16 cellular contexts compared by ENCODE assay signal in the genomic region with DNA sequence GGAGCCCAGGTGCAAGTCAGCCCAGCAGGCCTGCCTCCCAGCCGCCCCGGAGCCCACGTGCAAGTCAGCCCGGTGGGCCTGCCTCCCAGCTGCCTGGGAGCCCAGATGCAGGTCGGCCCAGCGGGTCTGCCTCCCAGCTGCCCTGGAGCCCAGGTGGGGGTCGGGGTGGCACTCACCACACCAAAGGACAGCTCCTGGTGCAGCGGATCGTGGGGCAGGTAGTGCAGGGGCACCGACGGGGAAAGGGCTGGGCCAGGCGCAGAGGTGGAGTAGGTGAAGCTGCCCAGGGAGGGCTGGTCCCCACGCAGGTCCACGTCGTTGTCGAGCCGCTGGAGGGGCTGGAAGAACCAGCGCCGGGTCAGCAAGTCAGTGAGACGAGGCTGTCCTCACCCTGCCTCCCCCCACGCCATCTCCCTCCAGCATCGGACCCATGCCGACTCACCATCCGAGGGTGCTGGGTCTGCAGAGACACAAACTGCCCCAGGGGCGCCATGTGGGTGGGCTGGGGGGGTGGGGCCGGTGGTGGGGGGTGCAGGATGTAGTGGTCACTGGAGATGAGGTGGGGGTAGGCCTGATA. TPM values are rescaled to one million over a fixed set of nuclear protein-coding genes. Genes with fewer than 3 reads are reported as not detected.
DNase-seq lines count a peak whose midpoint lies in the region; ATAC-seq and TF ChIP-seq lines count a peak whose summit lies in the region.
"Had no signal": no experiment of that assay in that cellular context is flagged by ENCODE, and none has a peak within 500 bp of the region (broad histone marks: within the 10 kb centered on the region; RNA-seq: fewer than 3 reads in every experiment).

No MANE protein-coding gene starts in this region.

- H3K27me3 ChIP-seq in AG04450 (ENCODE audit: control insufficient read depth, insufficient read depth, low read length), result no peaks in the 10 kb centered on the region
- no peaks in the 10 kb centered on the region for H3K27me3 ChIP-seq in GM06990 (replicated peaks; ENCODE audit: control insufficient read depth, insufficient read depth, low read length)
- H3K27me3 ChIP-seq: BE2C had no signal

- no peak for TF ChIP-seq CTCF in AG04450 (IDR thresholded peaks at IDR 0.05; ENCODE audit: low read depth, low read length)
- TF ChIP-seq CTCF in GM06990 (IDR thresholded peaks at IDR 0.05; ENCODE audit: insufficient read depth, low read length, poor library complexity, severe bottlenecking), result no peak
- no peak for TF ChIP-seq CTCF in natural killer cell (IDR thresholded peaks at IDR 0.05)

- peaks cover 20% of the 10 kb centered on the region for H3K4me1 Mint-ChIP-seq in activated T-helper 17 cell treated with anti-CD3 and anti-CD28 coated beads, Interleukin-2, amount 50 U/mL, for 72 hours
- peaks cover 36 to 58% of the 10 kb centered on the region in 2 donors for H3K4me1 Mint-ChIP-seq in natural killer cell

- H3K4me3 Mint-ChIP-seq in activated T-helper 17 cell treated with anti-CD3 and anti-CD28 coated beads, Interleukin-2, amount 50 U/mL, for 72 hours, result peak overlapping the region; percentile 78
- peak overlapping the region; percentile 89 for H3K4me3 Mint-ChIP-seq in natural killer cell

- peaks cover 41% of the 10 kb centered on the region for H3K36me3 ChIP-seq in GM06990 (ENCODE audit: control insufficient read depth, insufficient read depth, low read length)

- POLR2A ChIA-PET in AG04450 (lab: Yijun Ruan, JAX), result no interaction called here

- ATAC-seq in activated T-helper 17 cell treated with anti-CD3 and anti-CD28 coated beads, Interleukin-2, amount 50 U/mL, for 72 hours (replicated peaks), result no peak
- ATAC-seq in natural killer cell, result no peak

- H3K27ac Mint-ChIP-seq in activated T-helper 17 cell treated with anti-CD3 and anti-CD28 coated beads, Interleukin-2, amount 50 U/mL, for 72 hours, result no peak overlapping the region
- H3K27ac Mint-ChIP-seq in natural killer cell, result peak overlapping the region; percentile 87 to 90

- DNase-seq in AG04450 (ENCODE audit: low read depth, low spot score), result no peak
- DNase-seq in GM06990 (ENCODE audit: extremely low read depth, insufficient read length), result no peak
- no peak for DNase-seq in natural killer cell
- no peak for DNase-seq in GM19240 (ENCODE audit: insufficient read length, low spot score)
- DNase-seq in NCI-H1930 (lab: John Stamatoyannopoulos, UW), result no peak
- no peak for DNase-seq in DMS79 (lab: John Stamatoyannopoulos, UW)
- no peak for DNase-seq in HCEC 1CT
- DNase-seq: cerebellar nuclear complex, NCI-H146, NCI-H510A, RPMI8226 had no signal

- CTCF ChIA-PET in AG04450 (lab: Charles Lee), result interaction anchor here (1.9 kb wide), 1 partner anchor 83 kb away, joined by 9 read pairs; the partner anchor contains the start of gene FAF2

- H3K27me3 Mint-ChIP-seq in activated T-helper 17 cell treated with anti-CD3 and anti-CD28 coated beads, Interleukin-2, amount 50 U/mL, for 72 hours, result no peaks in the 10 kb centered on the region
- H3K27me3 Mint-ChIP-seq in natural killer cell (ENCODE audit: low read depth in 2 of 2), result no peaks in the 10 kb centered on the region

- H3K36me3 Mint-ChIP-seq in activated T-helper 17 cell treated with anti-CD3 and anti-CD28 coated beads, Interleukin-2, amount 50 U/mL, for 72 hours (ENCODE audit: low read depth), result peaks cover 67% of the 10 kb centered on the region
- no peaks in the 10 kb centered on the region for H3K36me3 Mint-ChIP-seq in natural killer cell

- H3K9me3 ChIP-seq in AG04450 (ENCODE audit: control insufficient read depth, insufficient read depth, low read length), result no peaks in the 10 kb centered on the region; the same call in 1 of the 2 replicates
- H3K9me3 ChIP-seq: BE2C had no signal

- H3K27ac ChIP-seq in AG04450 (ENCODE audit: low read depth, low read length), result peak overlapping the region; percentile 21

- intact Hi-C loops in natural killer cell (cut with micrococcal nuclease), result no loop called here

- H3K9me3 Mint-ChIP-seq in activated T-helper 17 cell treated with anti-CD3 and anti-CD28 coated beads, Interleukin-2, amount 50 U/mL, for 72 hours, result no peaks in the 10 kb centered on the region
- no peaks in the 10 kb centered on the region for H3K9me3 Mint-ChIP-seq in natural killer cell

- H3K4me3 ChIP-seq in AG04450 (ENCODE audit: low read depth, low read length), result no peak overlapping the region
- peak overlapping the region; percentile 18; the same call in 1 of the 2 replicates for H3K4me3 ChIP-seq in GM06990 (replicated peaks; ENCODE audit: low read depth, low read length)
- H3K4me3 ChIP-seq: lung had no signal

RNA-seq across cellular contexts. Expression of gene RNF44, which starts 6.7 kb away (rescaled TPM):
- 4.0 and 4.5 TPM in 2 replicates for polyA plus RNA-seq in AG04450 (2011; rRNA removed)
- 4.6 and 5.8 TPM in 2 replicates for polyA minus RNA-seq in AG04450 (2011; rRNA and poly(A)+ RNA removed)
- total RNA-seq in activated T-helper 17 cell treated with anti-CD3 and anti-CD28 coated beads, Interleukin-2, amount 50 U/mL, for 72 hours, result 10 to 100 TPM; 85.3 to 88.1 TPM
- 100 to 1,000 TPM; 297 to 394 (median 359) TPM for total RNA-seq in natural killer cell

RNA-seq across cellular contexts. Expression of gene CDHR2, which starts 18.6 kb away (rescaled TPM):
- not detected in 2 replicates for polyA plus RNA-seq in AG04450 (2011; rRNA removed)
- polyA minus RNA-seq in AG04450 (2011; rRNA and poly(A)+ RNA removed), result not detected in 2 replicates
- under 1 TPM; 0.50 to 0.69 TPM for total RNA-seq in activated T-helper 17 cell treated with anti-CD3 and anti-CD28 coated beads, Interleukin-2, amount 50 U/mL, for 72 hours
- 1 to 10 TPM in 2 of 3 donors, under 1 TPM in 1; 0.75 to 2.2 (median 1.8) TPM for total RNA-seq in natural killer cell
- total RNA-seq: G401, omental fat pad had no signal
